Comparison of ENCODE assay signal across 1 cellular context in genomic region chr20:46367967-46368901, GRCh38.
TF ChIP-seq lines count a peak whose summit lies in the region.

No MANE protein-coding gene starts in this region.

TF ChIP-seq in K562, 482 proteins besides CTCF, POLR2A, EP300 and RAD21 (continued from another document):
- TF ChIP-seq ZNF277 (CRISPR knock-in tag; IDR thresholded peaks at IDR 0.05; ENCODE audit: borderline replicate concordance) (no peak), MEF2D (tag; conservative IDR thresholded peaks at IDR 0.05; ENCODE audit: low read depth) (no peak; the same call in 1 of the 2 replicates), BRCA1 (IDR thresholded peaks at IDR 0.05) (no peak), BRCA1 (CRISPR knock-in tag; IDR thresholded peaks at IDR 0.05) (no peak), MEIS2 (IDR thresholded peaks at IDR 0.05; ENCODE audit: partially characterized antibody) (peak; percentile 99), TAF9B (IDR thresholded peaks at IDR 0.05; ENCODE audit: partially characterized antibody) (peak; percentile 46), GTF2E2 (tag; IDR thresholded peaks at IDR 0.05) (no peak)
